Comparison of ENCODE assay signal across 15 cellular contexts in genomic region chr2:18214936-18215335, GRCh38.
"Had no signal": no experiment of that assay in that cellular context is flagged by ENCODE, and none has a peak within 500 bp of the region (broad histone marks: within the 10 kb centered on the region; RNA-seq: fewer than 3 reads in every experiment).

No MANE protein-coding gene starts in this region.

- H3K4me3 ChIP-seq: adrenal gland, body of pancreas, transverse colon had no signal

- FAIRE-seq: small intestine had no signal

- DNase-seq: activated CD4-positive, alpha-beta T cell treated with anti-CD3 and anti-CD28 coated beads, Interleukin-2, amount 50 U/mL, for 48 hours; activated CD8-positive, alpha-beta memory T cell treated with anti-CD3 and anti-CD28 coated beads, Interleukin-2, amount 10 ng/mL, durations not matched to agents 7 days and 5 days; activated T-cell treated with anti-CD3 and anti-CD28 coated beads, Interleukin-2, amount 50 U/mL, for 1 hour; adrenal gland; body of pancreas; cortex of kidney; effector CD8-positive, alpha-beta T cell; hippocampal formation; nucleus accumbens; right cardiac atrium; small intestine; stimulated activated CD4-positive, alpha-beta T cell treated with anti-CD3 and anti-CD28 coated beads, Interleukin-4, amount 100 ng/mL, for 24 hours; stimulated activated naive CD4-positive, alpha-beta T cell treated with Interleukin-2 at 50 U/mL for 16 hours; transverse colon; WERI-Rb-1 had no signal

- H3K27me3 ChIP-seq: adrenal gland, body of pancreas, transverse colon had no signal

- H3K4me1 ChIP-seq: adrenal gland, body of pancreas, transverse colon had no signal

- ATAC-seq: activated CD8-positive, alpha-beta memory T cell treated with anti-CD3 and anti-CD28 coated beads, Interleukin-2, amount 10 ng/mL, durations not matched to agents 7 days and 5 days; body of pancreas; right cardiac atrium had no signal

- H3K36me3 ChIP-seq: adrenal gland, transverse colon, WERI-Rb-1 had no signal

- H3K27ac ChIP-seq: adrenal gland, body of pancreas, transverse colon, WERI-Rb-1 had no signal

- H3K9me3 ChIP-seq: adrenal gland, body of pancreas, transverse colon had no signal
